ENCODE assay signal across 19 cellular contexts in the genomic region with DNA sequence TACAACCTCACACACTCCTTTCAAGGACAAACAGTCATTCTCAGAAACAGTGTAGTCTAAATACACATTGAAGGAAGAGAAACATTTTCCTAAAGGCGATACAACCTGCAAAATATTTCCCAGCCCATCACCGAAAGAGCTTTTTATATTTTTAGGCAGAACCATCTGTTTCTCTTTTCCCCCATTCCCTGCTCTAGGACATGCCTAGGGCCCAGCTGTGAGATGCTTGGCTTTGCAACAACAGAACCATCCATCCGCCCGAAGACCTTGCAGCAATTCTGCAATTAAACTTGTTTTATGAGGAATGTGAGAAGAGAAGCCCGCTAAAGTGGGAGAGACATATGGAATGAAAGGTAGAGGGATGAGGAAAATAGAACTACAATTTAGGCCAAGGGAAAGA.
"Had no signal": no experiment of that assay in that cellular context is flagged by ENCODE, and none has a peak within 500 bp of the region (broad histone marks: within the 10 kb centered on the region; RNA-seq: fewer than 3 reads in every experiment).

No MANE protein-coding gene starts in this region.

- H3K36me3 Mint-ChIP-seq: immature natural killer cell had no signal

- ATAC-seq: gastroesophageal sphincter; left colon; naive thymus-derived CD4-positive, alpha-beta T cell; right cardiac atrium; stimulated activated naive CD8-positive, alpha-beta T cell treated with anti-CD3 and anti-CD28 coated beads, Interleukin-15, Interleukin-2, amounts not matched to agents 100 U/mL and 50 U/mL, for 24 hours had no signal

- DNase-seq: dermis blood vessel endothelial cell; esophagus squamous epithelium; foreskin fibroblast; immature natural killer cell; kidney; left colon; mesendoderm; naive thymus-derived CD4-positive, alpha-beta T cell; nephron progenitor cell; ovary; right cardiac atrium; small intestine; stimulated activated CD4-positive, alpha-beta T cell treated with anti-CD3 and anti-CD28 coated beads, Interleukin-12 subunit alpha, Interleukin-12 subunit beta, amount 100 ng/mL, for 4 hours; stimulated activated naive CD8-positive, alpha-beta T cell treated with anti-CD3 and anti-CD28 coated beads, Interleukin-15, Interleukin-2, amounts not matched to agents 100 U/mL and 50 U/mL, for 24 hours; tibial artery; upper lobe of left lung; uterus had no signal

- H3K27ac Mint-ChIP-seq: immature natural killer cell, progenitor cell of endocrine pancreas had no signal

- H3K4me1 Mint-ChIP-seq: immature natural killer cell, nephron progenitor cell had no signal

- H3K4me3 Mint-ChIP-seq: immature natural killer cell; naive thymus-derived CD4-positive, alpha-beta T cell; nephron progenitor cell had no signal
